In genomic region chr6:635233-635632, GRCh38 we compare ENCODE assay signal across 8 cellular contexts.
"Had no signal": no experiment of that assay in that cellular context is flagged by ENCODE, and none has a peak within 500 bp of the region (broad histone marks: within the 10 kb centered on the region; RNA-seq: fewer than 3 reads in every experiment).

No MANE protein-coding gene starts in this region.

- DNase-seq: H9, HCEC 1CT, KBM-7 had no signal

- H3K4me3 ChIP-seq: GM23338 had no signal

- H3K4me2 ChIP-seq: GM23338, KMS-11 had no signal

- H3K27ac ChIP-seq: KMS-11 had no signal

- FAIRE-seq: H1, H54, HTR-8/SVneo had no signal

- H3K9ac ChIP-seq: KMS-11 had no signal

- H2AFZ ChIP-seq: GM23338 had no signal

- ATAC-seq: GM23338 had no signal
